In genomic region chr16:31489616-31490584, GRCh38 we compare ENCODE assay signal across 19 cellular contexts. TPM values are rescaled to one million over a fixed set of nuclear protein-coding genes. Genes with fewer than 3 reads are reported as not detected.
DNase-seq lines count a peak whose midpoint lies in the region; ATAC-seq and TF ChIP-seq lines count a peak whose summit lies in the region.
"Had no signal": no experiment of that assay in that cellular context is flagged by ENCODE, and none has a peak within 500 bp of the region (broad histone marks: within the 10 kb centered on the region; RNA-seq: fewer than 3 reads in every experiment).

No MANE protein-coding gene starts in this region.

- H3K36me3 Mint-ChIP-seq in activated naive CD4-positive, alpha-beta T cell treated with anti-CD3 and anti-CD28 coated beads, Interleukin-2, amount 50 U/mL, for 24 hours = no peaks in the 10 kb centered on the region
- peaks cover 19% of the 10 kb centered on the region for H3K36me3 Mint-ChIP-seq in glutamatergic neuron (ENCODE audit: unreplicated experiment)

- no peak overlapping the region for H3K4me3 ChIP-seq in right atrium auricular region
- H3K4me3 ChIP-seq: coronary artery, HAP-1, pancreas had no signal

- H3K27ac ChIP-seq in RWPE1 (peak overlapping the region; percentile 14), right atrium auricular region (no peak overlapping the region)
- H3K27ac ChIP-seq: coronary artery, pancreas had no signal

- H3K4me3 Mint-ChIP-seq in activated naive CD4-positive, alpha-beta T cell treated with anti-CD3 and anti-CD28 coated beads, Interleukin-2, amount 50 U/mL, for 24 hours = peak overlapping the region; percentile 57
- no peak overlapping the region for H3K4me3 Mint-ChIP-seq in glutamatergic neuron (ENCODE audit: unreplicated experiment)

- POLR2A ChIA-PET in RWPE1 (lab: Yijun Ruan, JAX; ENCODE audit: low non-redundant PET) = no interaction called here

- ATAC-seq in GM19035 (IDR thresholded peaks at IDR 0.05; ENCODE audit: unreplicated experiment) (no peak), GM21737 (IDR thresholded peaks at IDR 0.05; ENCODE audit: unreplicated experiment) (no peak)

- no peaks in the 10 kb centered on the region for H3K27me3 ChIP-seq in right atrium auricular region
- H3K27me3 ChIP-seq: pancreas had no signal

- H3K27me3 Mint-ChIP-seq in activated naive CD4-positive, alpha-beta T cell treated with anti-CD3 and anti-CD28 coated beads, Interleukin-2, amount 50 U/mL, for 24 hours = no peaks in the 10 kb centered on the region
- peaks cover 30% of the 10 kb centered on the region for H3K27me3 Mint-ChIP-seq in glutamatergic neuron (ENCODE audit: unreplicated experiment)

- peaks cover 33% of the 10 kb centered on the region for H3K36me3 ChIP-seq in right atrium auricular region

- H3K9me3 ChIP-seq in right atrium auricular region = no peaks in the 10 kb centered on the region
- H3K9me3 ChIP-seq: HAP-1, pancreas had no signal

- no peak for DNase-seq in activated naive CD4-positive, alpha-beta T cell treated with Interleukin-2 at 50 U/mL for 16 hours
- DNase-seq in RWPE1 (ENCODE audit: low spot score) = no peak
- no peak for DNase-seq in glutamatergic neuron
- DNase-seq in posterior vena cava (ENCODE audit: low spot score) = peak; percentile 54
- DNase-seq in right atrium auricular region (ENCODE audit: low spot score) = no peak
- DNase-seq: activated CD4-positive, CD25-positive, alpha-beta regulatory T cell; activated gamma-delta T cell treated with Interleukin-2 at 50 U/mL for 16 hours; COR-L47; KG1; NCI-H1930; NCI-H510A; SIG-M5 had no signal

- H3K4me1 ChIP-seq in right atrium auricular region = peaks cover 0 to 19% of the 10 kb centered on the region in 2 donors
- H3K4me1 ChIP-seq: HAP-1 had no signal

- no peak overlapping the region for H3K27ac Mint-ChIP-seq in activated naive CD4-positive, alpha-beta T cell treated with anti-CD3 and anti-CD28 coated beads, Interleukin-2, amount 50 U/mL, for 24 hours
- peak overlapping the region; percentile 33 for H3K27ac Mint-ChIP-seq in glutamatergic neuron (ENCODE audit: unreplicated experiment)

- no peaks in the 10 kb centered on the region for H3K9me3 Mint-ChIP-seq in activated naive CD4-positive, alpha-beta T cell treated with anti-CD3 and anti-CD28 coated beads, Interleukin-2, amount 50 U/mL, for 24 hours
- peaks cover 12% of the 10 kb centered on the region for H3K9me3 Mint-ChIP-seq in glutamatergic neuron (ENCODE audit: unreplicated experiment)

- H3K4me1 Mint-ChIP-seq in activated naive CD4-positive, alpha-beta T cell treated with anti-CD3 and anti-CD28 coated beads, Interleukin-2, amount 50 U/mL, for 24 hours = peaks cover 13% of the 10 kb centered on the region
- H3K4me1 Mint-ChIP-seq in glutamatergic neuron (ENCODE audit: low read depth, unreplicated experiment) = no peaks in the 10 kb centered on the region

- CTCF ChIA-PET in RWPE1 (lab: Yijun Ruan, JAX) = no interaction called here

- intact Hi-C loops in posterior vena cava (cut with DNase I) = loop anchor here in 1 of 2 donors (10.0 kb wide), 1 partner anchor 1755 kb away; no protein-coding TSS in a partner anchor

- TF ChIP-seq CTCF in RWPE1 (conservative IDR thresholded peaks at IDR 0.05; ENCODE audit: low read depth) (no peak), glutamatergic neuron (IDR thresholded peaks at IDR 0.05; ENCODE audit: partially characterized antibody, unreplicated experiment) (no peak), right atrium auricular region (IDR thresholded peaks at IDR 0.05) (no peak)

RNA-seq across cellular contexts. Expression of gene SLC5A2, which starts 7.0 kb away (rescaled TPM):
- total RNA-seq in glutamatergic neuron (ENCODE audit: unreplicated experiment) (not detected), posterior vena cava (under 1 TPM in 1 of 2 donors, not detected in 1; 0.33 TPM), right atrium auricular region (not detected)
- total RNA-seq: epithelial cell of proximal tubule had no signal

RNA-seq across cellular contexts. Expression of gene TGFB1I1, which starts 17.9 kb away (rescaled TPM):
- 19.2 TPM for total RNA-seq in glutamatergic neuron (ENCODE audit: unreplicated experiment)
- 100 to 1,000 TPM; 232 to 239 TPM for total RNA-seq in posterior vena cava
- 10 to 100 TPM; 23.4 to 84.7 TPM for total RNA-seq in right atrium auricular region

RNA-seq across cellular contexts. Expression of gene RUSF1, which starts 18.3 kb away (rescaled TPM):
- total RNA-seq in glutamatergic neuron (ENCODE audit: unreplicated experiment) = 48.7 TPM
- total RNA-seq in posterior vena cava = 10 to 100 TPM; 40.5 to 46.4 TPM
- 10 to 100 TPM; 33.3 TPM for total RNA-seq in right atrium auricular region

RNA-seq across cellular contexts. Expression of gene ARMC5, which starts 30.6 kb away (rescaled TPM):
- total RNA-seq in glutamatergic neuron (ENCODE audit: unreplicated experiment) (15.8 TPM), posterior vena cava (1 to 10 TPM; 6.4 to 8.3 TPM), right atrium auricular region (1 to 10 TPM; 7.4 to 9.0 TPM)

RNA-seq across cellular contexts. Expression of gene AHSP, which starts 37.8 kb away (rescaled TPM):
- total RNA-seq in glutamatergic neuron (ENCODE audit: unreplicated experiment) (not detected), posterior vena cava (1 to 10 TPM in 1 of 2 donors, not detected in 1; 3.0 TPM), right atrium auricular region (1 to 10 TPM; 1.1 to 2.3 TPM)
- total RNA-seq: epithelial cell of proximal tubule, pancreas had no signal
